ENCODE assay signal across 17 cellular contexts in the genomic region with DNA sequence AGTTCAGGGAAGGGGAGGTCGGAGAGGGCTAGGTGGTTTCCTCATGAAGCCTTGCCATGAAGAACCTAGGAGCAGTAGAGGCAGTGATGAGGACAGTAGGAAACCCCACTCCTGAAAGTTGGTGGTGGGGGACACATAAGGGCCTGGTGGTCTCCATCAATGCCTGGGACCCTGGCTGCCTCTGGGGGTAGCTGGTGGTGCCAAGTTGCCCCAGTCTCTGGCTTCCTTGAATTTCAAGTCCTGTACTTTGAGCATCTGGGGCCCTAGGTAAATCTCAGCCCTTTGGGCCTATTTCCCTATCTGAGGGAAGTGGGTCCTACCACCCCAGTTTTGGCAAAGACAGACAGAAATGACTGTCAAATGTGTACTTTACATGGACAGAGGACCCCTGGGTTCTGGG.
"Had no signal": no experiment of that assay in that cellular context is flagged by ENCODE, and none has a peak within 500 bp of the region (broad histone marks: within the 10 kb centered on the region; RNA-seq: fewer than 3 reads in every experiment).

No MANE protein-coding gene starts in this region.

- H3K9me3 Mint-ChIP-seq: naive thymus-derived CD4-positive, alpha-beta T cell; nephron progenitor cell; stimulated activated naive B cell treated with anti-CD40 and anti-IgM and Interleukin-4, amounts not matched to agents 10 μg/mL and 1 μg/mL and 100 μg/mL, for 72 hours; stimulated activated naive CD8-positive, alpha-beta T cell treated with anti-CD3 and anti-CD28 coated beads, Interleukin-15, amount 100 ng/mL, for 72 hours had no signal

- ATAC-seq: heart left ventricle; left colon; naive thymus-derived CD4-positive, alpha-beta T cell; sciatic nerve; stimulated activated naive B cell treated with anti-CD40 and anti-IgM and Interleukin-4, amounts not matched to agents 10 μg/mL and 1 μg/mL and 100 μg/mL, for 72 hours; stimulated activated naive CD8-positive, alpha-beta T cell treated with anti-CD3 and anti-CD28 coated beads, Interleukin-15, amount 100 ng/mL, for 72 hours had no signal

- DNase-seq: colonic mucosa; dermis blood vessel endothelial cell; heart left ventricle; hippocampal formation; left colon; naive thymus-derived CD4-positive, alpha-beta T cell; nephron progenitor cell; psoas muscle; stimulated activated CD4-positive, alpha-beta T cell treated with anti-CD3 and anti-CD28 coated beads, Interleukin-15, amount 100 ng/mL, for 24 hours; stimulated activated CD4-positive, alpha-beta T cell treated with anti-CD3 and anti-CD28 coated beads, Interleukin-1b, Interleukin-23, amount 100 ng/mL, for 48 hours; stimulated activated CD4-positive, alpha-beta T cell treated with anti-CD3 and anti-CD28 coated beads, Interleukin-4, amount 100 ng/mL, for 24 hours; stimulated activated naive B cell treated with anti-CD40 and anti-IgM and Interleukin-4, amounts not matched to agents 10 μg/mL and 1 μg/mL and 100 μg/mL, for 72 hours; stimulated activated naive CD8-positive, alpha-beta T cell treated with anti-CD3 and anti-CD28 coated beads, Interleukin-15, amount 100 ng/mL, for 72 hours; trophoblast cell; uterus had no signal

- H3K27ac ChIP-seq: colonic mucosa, heart left ventricle, psoas muscle, spleen, uterus had no signal

- H3K4me3 Mint-ChIP-seq: nephron progenitor cell; stimulated activated naive B cell treated with anti-CD40 and anti-IgM and Interleukin-4, amounts not matched to agents 10 μg/mL and 1 μg/mL and 100 μg/mL, for 72 hours; stimulated activated naive CD8-positive, alpha-beta T cell treated with anti-CD3 and anti-CD28 coated beads, Interleukin-15, amount 100 ng/mL, for 72 hours had no signal

- H3K4me1 ChIP-seq: colonic mucosa, heart left ventricle, uterus had no signal

- H3K27ac Mint-ChIP-seq: nephron progenitor cell; stimulated activated naive B cell treated with anti-CD40 and anti-IgM and Interleukin-4, amounts not matched to agents 10 μg/mL and 1 μg/mL and 100 μg/mL, for 72 hours had no signal

- H3K4me3 ChIP-seq: colonic mucosa, heart left ventricle, psoas muscle, spleen, uterus had no signal

- H3K9me3 ChIP-seq: colonic mucosa, heart left ventricle, psoas muscle, spleen, uterus had no signal

- H3K27me3 ChIP-seq: colonic mucosa, heart left ventricle, spleen, uterus had no signal

- H3K36me3 ChIP-seq: colonic mucosa, uterus had no signal

- H3K27me3 Mint-ChIP-seq: naive thymus-derived CD4-positive, alpha-beta T cell; stimulated activated naive B cell treated with anti-CD40 and anti-IgM and Interleukin-4, amounts not matched to agents 10 μg/mL and 1 μg/mL and 100 μg/mL, for 72 hours; stimulated activated naive CD8-positive, alpha-beta T cell treated with anti-CD3 and anti-CD28 coated beads, Interleukin-15, amount 100 ng/mL, for 72 hours had no signal
